In the genomic region with DNA sequence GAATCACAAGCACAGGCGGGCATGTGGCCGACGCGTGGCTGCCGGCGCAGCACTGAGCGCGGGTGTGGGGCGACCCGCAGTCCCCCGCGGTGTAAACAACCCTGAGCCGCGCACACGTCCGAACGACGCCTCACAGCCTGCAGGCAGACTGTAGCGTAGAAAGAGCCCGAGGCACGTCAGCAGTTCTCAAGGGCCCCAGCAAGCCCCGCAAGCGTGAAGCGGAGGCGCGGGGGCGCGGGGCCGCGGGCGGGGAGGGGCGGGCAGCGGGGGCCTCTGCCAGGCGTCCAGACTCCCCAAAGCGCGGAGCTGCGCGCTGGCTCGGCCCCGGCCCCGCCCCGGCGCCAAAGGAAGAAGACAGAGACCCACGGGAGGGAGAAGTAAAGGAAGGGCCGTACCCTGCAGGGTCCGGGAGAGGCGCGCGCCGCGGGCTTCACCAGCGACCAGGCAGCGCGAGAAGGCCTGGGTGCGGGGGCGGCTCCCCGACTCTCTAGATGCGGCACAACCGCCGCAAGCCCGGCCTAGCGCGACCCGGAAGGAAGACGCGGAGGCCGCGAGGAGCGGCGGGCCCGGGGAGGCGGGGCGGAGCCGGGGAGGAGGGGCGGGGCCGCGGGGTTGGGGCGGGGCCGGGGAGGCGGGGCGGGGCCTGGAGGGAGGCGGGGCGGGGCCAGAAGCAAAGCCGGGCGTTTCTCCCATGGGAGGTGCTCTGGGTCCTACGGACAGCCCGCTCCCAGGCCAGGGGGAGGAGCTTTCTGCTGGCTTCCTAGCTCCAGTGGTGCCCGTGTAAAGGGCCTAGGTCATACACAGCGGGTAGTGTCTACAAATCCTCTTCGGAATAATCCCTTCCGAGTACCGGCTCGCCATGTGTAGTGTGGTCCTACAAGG, we compare ENCODE assay signal across 8 cellular contexts. TPM values are rescaled to one million over a fixed set of nuclear protein-coding genes. Genes with fewer than 3 reads are reported as not detected.
A peak's percentile ranks its signal among the peaks of the same experiment; 100 is the strongest.
DNase-seq lines count a peak whose midpoint lies in the region; ATAC-seq and TF ChIP-seq lines count a peak whose summit lies in the region.

A gene (minus strand): TSS at position 536 of the 882 bp plus-strand sequence. CDS start 20,958 bp downstream, outside the sequence.

- peak within 1 kb of the TSS; percentile 91 for H3K27ac ChIP-seq in KMS-11
- H3K27ac ChIP-seq in stomach, result peak within 1 kb of the TSS; percentile 86 to 97 (median 92)

- peaks cover 5% of the 10 kb centered on the region for H3K27me3 Mint-ChIP-seq in nephron progenitor cell (ENCODE audit: low read depth, poor library complexity)

- intact Hi-C loops in stomach (cut with DNase I; ENCODE audit: low total_unique reads), result no loop called here

- peaks cover 30% of the 10 kb centered on the region for H3K36me3 Mint-ChIP-seq in nephron progenitor cell (ENCODE audit: low read depth)

- H3K4me1 ChIP-seq in KMS-11 (ENCODE audit: low read depth, poor library complexity, severe bottlenecking) (peaks cover 19% of the 10 kb centered on the region), stomach (peaks cover 14 to 36% (median 24%) of the 10 kb centered on the region in 4 donors)

- 2 to 5% (median 3%) methylated on average over 50 to 93 of the region's 93 CpGs for WGBS in stomach, 5 donors

- no peak for TF ChIP-seq EP300 in stomach (IDR thresholded peaks at IDR 0.05)

- peak within 1 kb of the TSS; percentile 93 for H3K4me3 Mint-ChIP-seq in nephron progenitor cell

- peak within 1 kb of the TSS; percentile 92 for H3K9ac ChIP-seq in KMS-11

- TF ChIP-seq CTCF in KMS-11 (conservative IDR thresholded peaks at IDR 0.05; ENCODE audit: low read depth, low read length), result no peak
- no peak for TF ChIP-seq CTCF in fibroblast of villous mesenchyme (IDR thresholded peaks at IDR 0.05; ENCODE audit: insufficient read depth, low read depth, low read length)
- no peak for TF ChIP-seq CTCF in nephron progenitor cell (IDR thresholded peaks at IDR 0.05)
- TF ChIP-seq CTCF in stomach (IDR thresholded peaks at IDR 0.05), result no peak

- peak; percentile 77 for ATAC-seq in GM21737 (IDR thresholded peaks at IDR 0.05; ENCODE audit: unreplicated experiment)

- H3K4me2 ChIP-seq in KMS-11, result peak within 1 kb of the TSS; percentile 80

- peak in 1 of 4 donors; percentile 40 for TF ChIP-seq POLR2A in stomach (IDR thresholded peaks at IDR 0.05)

- H3K79me2 ChIP-seq in KMS-11 (ENCODE audit: insufficient read depth, low read depth), result peaks cover 40% of the 10 kb centered on the region

- H3K9me3 ChIP-seq in stomach, result no peaks in the 10 kb centered on the region

- H4K20me1 ChIP-seq in KMS-11 (ENCODE audit: insufficient read depth), result no peaks in the 10 kb centered on the region

- H3K27me3 ChIP-seq in KMS-11 (ENCODE audit: insufficient read depth, low read depth) (no peaks in the 10 kb centered on the region), stomach (no peaks in the 10 kb centered on the region)

- H3K9me3 Mint-ChIP-seq in nephron progenitor cell, result peaks cover 42% of the 10 kb centered on the region

- H3K36me3 ChIP-seq in KMS-11 (ENCODE audit: insufficient read depth), result no peaks in the 10 kb centered on the region
- H3K36me3 ChIP-seq in stomach, result no peaks in the 10 kb centered on the region

- peak within 1 kb of the TSS; percentile 66 for H2AFZ ChIP-seq in KMS-11 (ENCODE audit: low read depth)

- H3K4me1 Mint-ChIP-seq in nephron progenitor cell, result peaks cover 18% of the 10 kb centered on the region

- peak; percentile 80 for DNase-seq in Daoy (ENCODE audit: low read depth)
- peak; percentile 80 for DNase-seq in SHP77 treated with DMSO at 0.1 percent for 48 hours (lab: John Stamatoyannopoulos, UW)
- peak; percentile 71 for DNase-seq in activated effector memory CD4-positive, alpha-beta T cell treated with Interleukin-2 at 50 U/mL for 16 hours
- peak; percentile 82 for DNase-seq in fibroblast of villous mesenchyme (ENCODE audit: low read depth)
- peak; percentile 83 for DNase-seq in nephron progenitor cell
- peak; percentile 86 for DNase-seq in stomach

- H3K27ac Mint-ChIP-seq in nephron progenitor cell, result no peak within 1 kb of the TSS

- no peak within 1 kb of the TSS for H3K4me3 ChIP-seq in KMS-11 (IDR thresholded peaks at IDR 0.05; ENCODE audit: insufficient read depth, low read depth, low read length)
- H3K4me3 ChIP-seq in fibroblast of villous mesenchyme (ENCODE audit: low read depth, low read length), result peak within 1 kb of the TSS; percentile 85
- H3K4me3 ChIP-seq in stomach, result peak within 1 kb of the TSS; percentile 76 to 93 (median 82)

RNA-seq across cellular contexts. Expression of the gene that starts here (rescaled TPM):
- total RNA-seq in Daoy (2014; rRNA removed; shearing (Covaris generic)), result 4.7 and 8.8 TPM in 2 replicates
- total RNA-seq in fibroblast of villous mesenchyme (10.6 and 19.0 TPM in 2 replicates), stomach (10 to 100 TPM in 4 of 5 donors, 1 to 10 TPM in 1; 2.6 to 37.1 (median 20.0) TPM)
- 1 to 10 TPM; 3.2 to 4.0 (median 3.3) TPM for polyA plus RNA-seq in stomach
